In genomic region chr17:74230896-74231295, GRCh38 we compare ENCODE assay signal across 21 cellular contexts. TPM values are rescaled to one million over a fixed set of nuclear protein-coding genes. Genes with fewer than 3 reads are reported as not detected.
A peak's percentile ranks its signal among the peaks of the same experiment; 100 is the strongest.
DNase-seq lines count a peak whose midpoint lies in the region; ATAC-seq and TF ChIP-seq lines count a peak whose summit lies in the region.
"Had no signal": no experiment of that assay in that cellular context is flagged by ENCODE, and none has a peak within 500 bp of the region (broad histone marks: within the 10 kb centered on the region; RNA-seq: fewer than 3 reads in every experiment).

No MANE protein-coding gene starts in this region.

- no peaks in the 10 kb centered on the region for H3K9me3 Mint-ChIP-seq in naive thymus-derived CD4-positive, alpha-beta T cell
- H3K9me3 Mint-ChIP-seq: CD4-positive, alpha-beta memory T cell had no signal

- no peak overlapping the region for H3K4me3 Mint-ChIP-seq in naive thymus-derived CD4-positive, alpha-beta T cell
- H3K4me3 Mint-ChIP-seq: CD4-positive, alpha-beta memory T cell had no signal

- no peaks in the 10 kb centered on the region for H3K4me1 ChIP-seq in naive thymus-derived CD4-positive, alpha-beta T cell (ENCODE audit: control insufficient read depth in 2 of 2, insufficient read depth in 2 of 2, low read length in 2 of 2)

- H3K27me3 ChIP-seq in WERI-Rb-1 (ENCODE audit: insufficient read depth, low read depth, severe bottlenecking) (no peaks in the 10 kb centered on the region), dorsolateral prefrontal cortex (no peaks in the 10 kb centered on the region)
- no peaks in the 10 kb centered on the region for H3K27me3 ChIP-seq in naive thymus-derived CD4-positive, alpha-beta T cell (ENCODE audit: control insufficient read depth in 2 of 2, insufficient read depth in 2 of 2, low read length in 2 of 2)

- no peaks in the 10 kb centered on the region for H3K27me3 Mint-ChIP-seq in naive thymus-derived CD4-positive, alpha-beta T cell
- H3K27me3 Mint-ChIP-seq: CD4-positive, alpha-beta memory T cell had no signal

- intact Hi-C loops in dorsolateral prefrontal cortex (cut with DNase I) = no loop called here
- intact Hi-C loops in naive thymus-derived CD4-positive, alpha-beta T cell (cut with micrococcal nuclease) = no loop called here

- H3K27ac ChIP-seq in WERI-Rb-1 (peak overlapping the region; percentile 69), dorsolateral prefrontal cortex (peak overlapping the region in 48 of 59 donors; percentile 2 to 100 (median 97)), temporal lobe (ENCODE audit: low read depth, low read length) (peak overlapping the region; percentile 95)
- no peak overlapping the region for H3K27ac ChIP-seq in naive thymus-derived CD4-positive, alpha-beta T cell (ENCODE audit: low read depth, low read length)
- H3K27ac ChIP-seq: GM23248 had no signal

- POLR2A ChIA-PET in naive thymus-derived CD4-positive, alpha-beta T cell (lab: Charles Lee) = no interaction called here

- peaks cover 0 to 20% (median 3%) of the 10 kb centered on the region in 5 donors for H3K36me3 Mint-ChIP-seq in naive thymus-derived CD4-positive, alpha-beta T cell

- no peak overlapping the region for H3K27ac Mint-ChIP-seq in naive thymus-derived CD4-positive, alpha-beta T cell

- ATAC-seq in HG03520 (IDR thresholded peaks at IDR 0.05; ENCODE audit: unreplicated experiment) = no peak
- ATAC-seq in naive thymus-derived CD4-positive, alpha-beta T cell = no peak

- CTCF ChIA-PET in naive thymus-derived CD4-positive, alpha-beta T cell (lab: Charles Lee) = interaction anchor here (0.7 kb wide), 1 partner anchor 9 kb away, joined by 3 read pairs; no protein-coding TSS in a partner anchor

- peaks cover 0 to 3% (median 0%) of the 10 kb centered on the region in 7 donors for H3K4me1 Mint-ChIP-seq in naive thymus-derived CD4-positive, alpha-beta T cell

- H3K9me3 ChIP-seq in WERI-Rb-1 (ENCODE audit: severe bottlenecking) = no peaks in the 10 kb centered on the region
- no peaks in the 10 kb centered on the region for H3K9me3 ChIP-seq in naive thymus-derived CD4-positive, alpha-beta T cell (ENCODE audit: control insufficient read depth in 2 of 3, low read length in 3 of 3)

- DNase-seq in WERI-Rb-1 = no peak
- no peak for DNase-seq in dorsolateral prefrontal cortex
- no peak for DNase-seq in cerebellar cortex (ENCODE audit: low spot score)
- DNase-seq in naive thymus-derived CD4-positive, alpha-beta T cell = no peak
- DNase-seq: C1 segment of cervical spinal cord; Calu3; CD4-positive, alpha-beta memory T cell; COR-L47; DMS53; DMS79 treated with DMSO at 0.1 percent for 48 hours; GF-D8; GM23248; H7; HCEC 1CT had no signal

- H3K4me3 ChIP-seq in WERI-Rb-1 (ENCODE audit: low read depth, low read length) = no peak overlapping the region
- H3K4me3 ChIP-seq in dorsolateral prefrontal cortex = no peak overlapping the region
- no peak overlapping the region for H3K4me3 ChIP-seq in naive thymus-derived CD4-positive, alpha-beta T cell (ENCODE audit: low read length)
- H3K4me3 ChIP-seq: GM23248 had no signal

- H3K36me3 ChIP-seq in WERI-Rb-1 = peaks cover 67% of the 10 kb centered on the region
- no peaks in the 10 kb centered on the region for H3K36me3 ChIP-seq in naive thymus-derived CD4-positive, alpha-beta T cell (ENCODE audit: control insufficient read depth in 2 of 3, insufficient read depth in 3 of 3, low read length in 3 of 3)

- TF ChIP-seq CTCF in WERI-Rb-1 (IDR thresholded peaks at IDR 0.05; ENCODE audit: low read depth, low read length) (no peak), dorsolateral prefrontal cortex (IDR thresholded peaks at IDR 0.05 in 54 of 56, conservative IDR thresholded peaks at IDR 0.05 in 2 of 56; ENCODE audit: low read depth in 1 of 56, partially characterized antibody in 56 of 56) (no peak)

RNA-seq across cellular contexts. Expression of gene TTYH2, which starts 17.5 kb away (rescaled TPM):
- total RNA-seq in dorsolateral prefrontal cortex = 100 to 1,000 TPM in 71 of 120 experiments, 10 to 100 TPM in 49; 29.4 to 409 (median 112) TPM
- 6.4 TPM for total RNA-seq in temporal lobe
- 10 to 100 TPM in 2 of 5 experiments, 1 to 10 TPM in 3; 5.5 to 15.8 (median 9.9) TPM for total RNA-seq in naive thymus-derived CD4-positive, alpha-beta T cell
- polyA plus RNA-seq in naive thymus-derived CD4-positive, alpha-beta T cell = 1 to 10 TPM; 1.9 to 2.0 TPM
- total RNA-seq: GM23248 had no signal

RNA-seq across cellular contexts. Expression of gene RPL38, which starts 27.4 kb away (rescaled TPM):
- total RNA-seq in dorsolateral prefrontal cortex (100 to 1,000 TPM; 444 to 745 (median 535) TPM), temporal lobe (757 TPM)
- 1,000 to 10,000 TPM; 1,097 to 2,553 (median 2,002) TPM for total RNA-seq in naive thymus-derived CD4-positive, alpha-beta T cell
- polyA plus RNA-seq in naive thymus-derived CD4-positive, alpha-beta T cell = 1,000 to 10,000 TPM; 1,479 to 2,523 TPM

RNA-seq across cellular contexts. Expression of gene DNAI2, which starts 43.1 kb away (rescaled TPM):
- total RNA-seq in dorsolateral prefrontal cortex = under 1 TPM in 21 of 120 experiments, not detected in 99; 0.19 to 0.96 (median 0.40) TPM
- 0.25 TPM for total RNA-seq in temporal lobe
- total RNA-seq in naive thymus-derived CD4-positive, alpha-beta T cell = 1 to 10 TPM in 2 of 5 experiments, under 1 TPM in 3; 0.74 to 1.8 (median 0.94) TPM
- polyA plus RNA-seq in naive thymus-derived CD4-positive, alpha-beta T cell = under 1 TPM in 1 of 2 donors, not detected in 1; 0.15 TPM
- total RNA-seq: A172, A673, Calu3, Daoy, G401, GM23248, H7 had no signal
- polyA plus RNA-seq: BJ, GM23248 had no signal
